In genomic region chr20:47024461-47024937, GRCh38 we compare ENCODE assay signal across 20 cellular contexts.
DNase-seq lines count a peak whose midpoint lies in the region; ATAC-seq and TF ChIP-seq lines count a peak whose summit lies in the region.
"Had no signal": no experiment of that assay in that cellular context is flagged by ENCODE, and none has a peak within 500 bp of the region (broad histone marks: within the 10 kb centered on the region; RNA-seq: fewer than 3 reads in every experiment).

No MANE protein-coding gene starts in this region.

- H3K4me3 ChIP-seq in WERI-Rb-1 (ENCODE audit: low read depth, low read length): no peak overlapping the region
- H3K4me3 ChIP-seq: adrenal gland, ovary, smooth muscle cell had no signal

- ATAC-seq in HG03457 (IDR thresholded peaks at IDR 0.05; ENCODE audit: unreplicated experiment) (no peak), GM21423 (IDR thresholded peaks at IDR 0.05; ENCODE audit: unreplicated experiment) (no peak)
- ATAC-seq: activated T-helper 17 cell treated with anti-CD3 and anti-CD28 coated beads, Interleukin-2, amount 50 U/mL, for 72 hours; left colon had no signal

- H3K9me3 Mint-ChIP-seq in immature natural killer cell: no peaks in the 10 kb centered on the region
- H3K9me3 Mint-ChIP-seq: activated T-helper 17 cell treated with anti-CD3 and anti-CD28 coated beads, Interleukin-2, amount 50 U/mL, for 72 hours had no signal

- TF ChIP-seq CTCF in WERI-Rb-1 (IDR thresholded peaks at IDR 0.05; ENCODE audit: low read depth, low read length): no peak

- in situ Hi-C loops in ACHN (cut with HindIII; ENCODE audit: low pct_ligation_motif_present, low pct_unique_long_range_greater_than_20kb, low sequenced_read_pairs): no loop called here

- no peak overlapping the region for H3K27ac Mint-ChIP-seq in immature natural killer cell
- H3K27ac Mint-ChIP-seq: activated B cell treated with CpG ODN at 0.5 μM for 24 hours; activated T-helper 17 cell treated with anti-CD3 and anti-CD28 coated beads, Interleukin-2, amount 50 U/mL, for 72 hours had no signal

- H3K4me3 Mint-ChIP-seq in immature natural killer cell: no peak overlapping the region
- H3K4me3 Mint-ChIP-seq: activated B cell treated with CpG ODN at 0.5 μM for 24 hours; activated T-helper 17 cell treated with anti-CD3 and anti-CD28 coated beads, Interleukin-2, amount 50 U/mL, for 72 hours had no signal

- H3K4me1 Mint-ChIP-seq in immature natural killer cell: no peaks in the 10 kb centered on the region
- H3K4me1 Mint-ChIP-seq: activated B cell treated with CpG ODN at 0.5 μM for 24 hours; activated T-helper 17 cell treated with anti-CD3 and anti-CD28 coated beads, Interleukin-2, amount 50 U/mL, for 72 hours had no signal

- no peaks in the 10 kb centered on the region for H3K9me3 ChIP-seq in WERI-Rb-1 (ENCODE audit: severe bottlenecking)
- H3K9me3 ChIP-seq: adrenal gland, ovary had no signal

- no peak overlapping the region for H3K27ac ChIP-seq in WERI-Rb-1
- H3K27ac ChIP-seq: adrenal gland, ovary had no signal

- peak; percentile 23 for DNase-seq in ACHN
- peak; percentile 38 for DNase-seq in ELF-1 (ENCODE audit: low read depth, low spot score)
- DNase-seq in NCI-H69 (lab: John Stamatoyannopoulos, UW): peak; percentile 33
- peak; percentile 82 for DNase-seq in kidney tubule cell (ENCODE audit: low spot score)
- DNase-seq in immature natural killer cell: no peak
- DNase-seq in WERI-Rb-1: no peak
- DNase-seq: activated B cell treated with CpG ODN at 0.5 μM for 24 hours; activated CD8-positive, alpha-beta memory T cell treated with anti-CD3 and anti-CD28 coated beads for 24 hours; adrenal gland; central memory CD4-positive, alpha-beta T cell; DMS153; effector CD8-positive, alpha-beta T cell; left colon; NCI-H2029; NCI-H748 treated with DMSO at 0.1 percent for 48 hours; ovary had no signal

- H3K27me3 Mint-ChIP-seq in immature natural killer cell (ENCODE audit: low read depth in 3 of 3): peaks cover 2 to 3% (median 2%) of the 10 kb centered on the region in 3 donors

- H3K27me3 ChIP-seq in WERI-Rb-1 (ENCODE audit: insufficient read depth, low read depth, severe bottlenecking): no peaks in the 10 kb centered on the region
- H3K27me3 ChIP-seq: adrenal gland, ovary had no signal

- no peaks in the 10 kb centered on the region for H3K36me3 Mint-ChIP-seq in immature natural killer cell

- H3K36me3 ChIP-seq in WERI-Rb-1: peaks cover 61% of the 10 kb centered on the region
- H3K36me3 ChIP-seq: adrenal gland, ovary had no signal

Comparison
In these comparisons a context has a peak if more than half of its experiments do, and no peak if none do; other contexts are left out.
1. DNase-seq: peak in ACHN (single experiment), ELF-1 (single experiment), NCI-H69 (single experiment) and kidney tubule cell (single experiment); none in immature natural killer cell (0 of 3) and WERI-Rb-1 (single experiment).